ENCODE assay signal across 9 cellular contexts in genomic region chr2:216632321-216632951, GRCh38. TPM values are rescaled to one million over a fixed set of nuclear protein-coding genes. Genes with fewer than 3 reads are reported as not detected.
DNase-seq lines count a peak whose midpoint lies in the region; TF ChIP-seq lines count a peak whose summit lies in the region.
"Had no signal": no experiment of that assay in that cellular context is flagged by ENCODE, and none has a peak within 500 bp of the region (broad histone marks: within the 10 kb centered on the region; RNA-seq: fewer than 3 reads in every experiment).

No MANE protein-coding gene starts in this region.

- peaks cover 33% of the 10 kb centered on the region for H3K9me3 Mint-ChIP-seq in glutamatergic neuron (ENCODE audit: unreplicated experiment)

- H3K4me3 ChIP-seq in SK-N-MC (peak overlapping the region; percentile 78), skeletal muscle cell (ENCODE audit: low read depth, low read length) (peak overlapping the region; percentile 50)

- peak overlapping the region; percentile 93 for H3K27ac Mint-ChIP-seq in glutamatergic neuron (ENCODE audit: unreplicated experiment)

- DNase-seq in NCI-H2029 (lab: John Stamatoyannopoulos, UW), result peak; percentile 3
- DNase-seq in NCI-H2029 treated with DMSO at 0.1 percent for 48 hours (lab: John Stamatoyannopoulos, UW), result no peak
- DNase-seq in SK-N-MC (ENCODE audit: low read depth, low spot score), result no peak
- no peak for DNase-seq in glutamatergic neuron
- no peak for DNase-seq in skeletal muscle cell (ENCODE audit: low read depth)
- no peak for DNase-seq in amniotic stem cell (lab: John Stamatoyannopoulos, UW)
- no peak for DNase-seq in effector CD4-positive, alpha-beta T cell
- DNase-seq in NCI-H2196 treated with DMSO at 0.1 percent for 48 hours (lab: John Stamatoyannopoulos, UW; ENCODE audit: unreplicated experiment), result no peak
- DNase-seq: activated CD4-positive, alpha-beta T cell treated with anti-CD3 and anti-CD28 coated beads, Interleukin-2, amount 50 U/mL, for 4 hours had no signal

- no peak for TF ChIP-seq CTCF in glutamatergic neuron (IDR thresholded peaks at IDR 0.05; ENCODE audit: partially characterized antibody, unreplicated experiment)

- no peaks in the 10 kb centered on the region for H3K36me3 ChIP-seq in SK-N-MC (ENCODE audit: insufficient read depth, low read length)

- H3K4me1 Mint-ChIP-seq in glutamatergic neuron (ENCODE audit: low read depth, unreplicated experiment), result peaks cover 27% of the 10 kb centered on the region

- no peak overlapping the region for H3K27ac ChIP-seq in SK-N-MC

- H3K9me3 ChIP-seq in SK-N-MC (ENCODE audit: low read depth, low read length), result no peaks in the 10 kb centered on the region

- no peak overlapping the region for H3K9ac ChIP-seq in SK-N-MC (ENCODE audit: insufficient read length)

- peak overlapping the region; percentile 94 for H3K4me3 Mint-ChIP-seq in glutamatergic neuron (ENCODE audit: unreplicated experiment)

- H3K36me3 Mint-ChIP-seq in glutamatergic neuron (ENCODE audit: unreplicated experiment), result peaks cover 3% of the 10 kb centered on the region

- peaks cover 27% of the 10 kb centered on the region for H3K27me3 Mint-ChIP-seq in glutamatergic neuron (ENCODE audit: unreplicated experiment)

RNA-seq across cellular contexts. Expression of gene IGFBP2, which starts 0.8 kb away (rescaled TPM):
- 208 TPM for total RNA-seq in glutamatergic neuron (ENCODE audit: unreplicated experiment)
